14 cellular contexts compared by ENCODE assay signal in the genomic region with DNA sequence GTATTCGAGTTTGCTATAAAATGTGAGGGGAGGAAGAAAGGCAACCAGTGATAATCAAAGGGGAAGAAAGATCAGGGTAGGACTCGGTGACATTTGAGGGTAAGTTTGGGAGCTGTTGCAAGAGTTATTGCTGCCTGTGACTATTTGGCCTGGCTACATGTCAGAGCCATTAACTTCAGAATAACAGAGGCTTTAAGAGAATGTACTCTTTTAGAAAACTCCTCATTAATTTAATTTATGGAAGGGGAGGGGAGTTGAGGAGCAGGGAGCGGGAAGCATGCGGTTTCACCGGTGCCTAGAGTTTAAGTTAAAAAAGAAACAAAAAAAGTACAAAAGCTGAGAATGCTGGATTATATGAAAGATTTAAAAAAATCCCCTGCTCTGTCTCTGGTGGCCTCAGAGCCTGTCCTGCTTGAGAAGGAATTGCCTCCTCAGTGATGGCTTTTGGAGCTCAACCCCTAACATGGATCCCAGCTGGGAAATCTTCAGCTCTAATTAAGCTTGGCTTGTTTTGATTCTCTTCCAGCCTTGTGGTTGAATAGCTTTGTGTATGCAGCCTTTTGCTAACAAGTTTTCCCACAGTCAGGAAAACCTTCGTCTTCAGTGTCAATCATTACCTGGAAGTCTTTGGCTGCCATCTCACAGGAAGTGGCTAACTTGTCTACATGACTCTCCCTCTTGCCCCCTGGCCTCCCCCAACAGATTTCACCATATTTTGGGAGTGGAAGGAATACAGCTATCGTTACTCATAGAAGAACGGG.
DNase-seq lines count a peak whose midpoint lies in the region; ATAC-seq and TF ChIP-seq lines count a peak whose summit lies in the region.
"Had no signal": no experiment of that assay in that cellular context is flagged by ENCODE, and none has a peak within 500 bp of the region (broad histone marks: within the 10 kb centered on the region; RNA-seq: fewer than 3 reads in every experiment).

No MANE protein-coding gene starts in this region.

- no peak overlapping the region for H3K4me3 Mint-ChIP-seq in WTC11
- H3K4me3 Mint-ChIP-seq in CD8-positive, alpha-beta memory T cell, result no peak overlapping the region

- H3K27me3 Mint-ChIP-seq in WTC11 (ENCODE audit: low read depth), result no peaks in the 10 kb centered on the region
- H3K27me3 Mint-ChIP-seq in CD8-positive, alpha-beta memory T cell, result peaks cover 0 to under 1% of the 10 kb centered on the region in 2 donors

- TF ChIP-seq CTCF in WTC11 (IDR thresholded peaks at IDR 0.05) (no peak), fibroblast of pulmonary artery (IDR thresholded peaks at IDR 0.05; ENCODE audit: low read length, missing control alignments) (no peak), retinal pigment epithelial cell (conservative IDR thresholded peaks at IDR 0.05; ENCODE audit: low read depth, low read length) (no peak)

- H3K4me3 ChIP-seq in fibroblast of pulmonary artery (replicated peaks; ENCODE audit: low read depth, low read length) (no peak overlapping the region), retinal pigment epithelial cell (ENCODE audit: low read length) (no peak overlapping the region)
- no peak overlapping the region for H3K4me3 ChIP-seq in CD8-positive, alpha-beta memory T cell (ENCODE audit: low read length)
- H3K4me3 ChIP-seq: skin epidermis, thyroid gland had no signal

- no peaks in the 10 kb centered on the region for H3K36me3 Mint-ChIP-seq in WTC11
- no peaks in the 10 kb centered on the region for H3K36me3 Mint-ChIP-seq in CD8-positive, alpha-beta memory T cell

- no peaks in the 10 kb centered on the region for H3K36me3 ChIP-seq in CD8-positive, alpha-beta memory T cell (ENCODE audit: insufficient read depth, low read length)
- H3K36me3 ChIP-seq: thyroid gland had no signal

- no peak overlapping the region for H3K27ac ChIP-seq in CD8-positive, alpha-beta memory T cell (ENCODE audit: low read depth, low read length)
- H3K27ac ChIP-seq: thyroid gland had no signal

- H3K9me3 ChIP-seq in CD8-positive, alpha-beta memory T cell (ENCODE audit: low read length), result no peaks in the 10 kb centered on the region
- H3K9me3 ChIP-seq: thyroid gland had no signal

- no peaks in the 10 kb centered on the region for H3K4me1 ChIP-seq in CD8-positive, alpha-beta memory T cell (ENCODE audit: insufficient read depth, low read length)
- H3K4me1 ChIP-seq: thyroid gland had no signal

- POLR2A ChIA-PET in WTC11 (lab: Charles Lee), result no interaction called here
- POLR2A ChIA-PET in CD8-positive, alpha-beta memory T cell (lab: Charles Lee), result no interaction called here

- DNase-seq in H4 (ENCODE audit: low spot score), result peak; percentile 75
- DNase-seq in WTC11 (ENCODE audit: low spot score), result no peak
- peak; percentile 38 for DNase-seq in fibroblast of pulmonary artery (ENCODE audit: low read depth)
- DNase-seq in retinal pigment epithelial cell (ENCODE audit: low read depth), result peak; percentile 69
- DNase-seq in activated CD4-positive, alpha-beta T cell treated with anti-CD3 and anti-CD28 coated beads for 4 hours, result no peak
- no peak for DNase-seq in anterior cingulate cortex (lab: John Stamatoyannopoulos, UW)
- no peak for DNase-seq in activated CD8-positive, alpha-beta memory T cell treated with anti-CD3 and anti-CD28 coated beads, Interleukin-2, amount 50 U/mL, for 48 hours
- DNase-seq in CD8-positive, alpha-beta memory T cell, result no peak
- DNase-seq: activated CD4-positive, CD25-positive, alpha-beta regulatory T cell treated with anti-CD3 and anti-CD28 coated beads, Interleukin-2, amount 50 U/mL, for 72 hours; Calu3; NCI-H146; NCI-H82; thyroid gland had no signal

- H3K27ac Mint-ChIP-seq in WTC11, result peak overlapping the region; percentile 89
- H3K27ac Mint-ChIP-seq in CD8-positive, alpha-beta memory T cell, result peak overlapping the region in 1 of 8 donors; percentile 8

- no peaks in the 10 kb centered on the region for H3K9me3 Mint-ChIP-seq in WTC11
- peaks cover 0 to 4% (median 0%) of the 10 kb centered on the region in 5 donors for H3K9me3 Mint-ChIP-seq in CD8-positive, alpha-beta memory T cell

- CTCF ChIA-PET in WTC11 (lab: Charles Lee), result interaction anchor here (0.6 kb wide), 1 partner anchor 243 kb away, joined by 8 read pairs; no protein-coding TSS in a partner anchor
- CTCF ChIA-PET in CD8-positive, alpha-beta memory T cell (lab: Charles Lee), result no interaction called here

- H3K4me1 Mint-ChIP-seq in WTC11, result peaks cover 81% of the 10 kb centered on the region
- no peaks in the 10 kb centered on the region for H3K4me1 Mint-ChIP-seq in CD8-positive, alpha-beta memory T cell

- no peak; the same call in 1 of the 2 replicates for ATAC-seq in WTC11

- no peaks in the 10 kb centered on the region for H3K27me3 ChIP-seq in CD8-positive, alpha-beta memory T cell (ENCODE audit: insufficient read depth, low read length, poor library complexity, severe bottlenecking)
- H3K27me3 ChIP-seq: thyroid gland had no signal

TF ChIP-seq in WTC11, 78 proteins besides CTCF, POLR2A, EP300 and RAD21 (continues in another document):
- no peak for TF ChIP-seq ZNF396 (CRISPR knock-in tag; IDR thresholded peaks at IDR 0.05; ENCODE audit: borderline replicate concordance)
- TF ChIP-seq IRF2 (CRISPR knock-in tag; IDR thresholded peaks at IDR 0.05; ENCODE audit: borderline replicate concordance, low read depth), result no peak
- TF ChIP-seq, protein P1, sequence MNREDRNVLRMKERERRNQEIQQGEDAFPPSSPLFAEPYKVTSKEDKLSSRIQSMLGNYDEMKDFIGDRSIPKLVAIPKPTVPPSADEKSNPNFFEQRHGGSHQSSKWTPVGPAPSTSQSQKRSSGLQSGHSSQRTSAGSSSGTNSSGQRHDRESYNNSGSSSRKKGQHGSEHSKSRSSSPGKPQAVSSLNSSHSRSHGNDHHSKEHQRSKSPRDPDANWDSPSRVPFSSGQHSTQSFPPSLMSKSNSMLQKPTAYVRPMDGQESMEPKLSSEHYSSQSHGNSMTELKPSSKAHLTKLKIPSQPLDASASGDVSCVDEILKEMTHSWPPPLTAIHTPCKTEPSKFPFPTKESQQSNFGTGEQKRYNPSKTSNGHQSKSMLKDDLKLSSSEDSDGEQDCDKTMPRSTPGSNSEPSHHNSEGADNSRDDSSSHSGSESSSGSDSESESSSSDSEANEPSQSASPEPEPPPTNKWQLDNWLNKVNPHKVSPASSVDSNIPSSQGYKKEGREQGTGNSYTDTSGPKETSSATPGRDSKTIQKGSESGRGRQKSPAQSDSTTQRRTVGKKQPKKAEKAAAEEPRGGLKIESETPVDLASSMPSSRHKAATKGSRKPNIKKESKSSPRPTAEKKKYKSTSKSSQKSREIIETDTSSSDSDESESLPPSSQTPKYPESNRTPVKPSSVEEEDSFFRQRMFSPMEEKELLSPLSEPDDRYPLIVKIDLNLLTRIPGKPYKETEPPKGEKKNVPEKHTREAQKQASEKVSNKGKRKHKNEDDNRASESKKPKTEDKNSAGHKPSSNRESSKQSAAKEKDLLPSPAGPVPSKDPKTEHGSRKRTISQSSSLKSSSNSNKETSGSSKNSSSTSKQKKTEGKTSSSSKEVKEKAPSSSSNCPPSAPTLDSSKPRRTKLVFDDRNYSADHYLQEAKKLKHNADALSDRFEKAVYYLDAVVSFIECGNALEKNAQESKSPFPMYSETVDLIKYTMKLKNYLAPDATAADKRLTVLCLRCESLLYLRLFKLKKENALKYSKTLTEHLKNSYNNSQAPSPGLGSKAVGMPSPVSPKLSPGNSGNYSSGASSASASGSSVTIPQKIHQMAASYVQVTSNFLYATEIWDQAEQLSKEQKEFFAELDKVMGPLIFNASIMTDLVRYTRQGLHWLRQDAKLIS (CRISPR knock-in tag; IDR thresholded peaks at IDR 0.05; ENCODE audit: borderline replicate concordance), result no peak
- TF ChIP-seq, protein P2, sequence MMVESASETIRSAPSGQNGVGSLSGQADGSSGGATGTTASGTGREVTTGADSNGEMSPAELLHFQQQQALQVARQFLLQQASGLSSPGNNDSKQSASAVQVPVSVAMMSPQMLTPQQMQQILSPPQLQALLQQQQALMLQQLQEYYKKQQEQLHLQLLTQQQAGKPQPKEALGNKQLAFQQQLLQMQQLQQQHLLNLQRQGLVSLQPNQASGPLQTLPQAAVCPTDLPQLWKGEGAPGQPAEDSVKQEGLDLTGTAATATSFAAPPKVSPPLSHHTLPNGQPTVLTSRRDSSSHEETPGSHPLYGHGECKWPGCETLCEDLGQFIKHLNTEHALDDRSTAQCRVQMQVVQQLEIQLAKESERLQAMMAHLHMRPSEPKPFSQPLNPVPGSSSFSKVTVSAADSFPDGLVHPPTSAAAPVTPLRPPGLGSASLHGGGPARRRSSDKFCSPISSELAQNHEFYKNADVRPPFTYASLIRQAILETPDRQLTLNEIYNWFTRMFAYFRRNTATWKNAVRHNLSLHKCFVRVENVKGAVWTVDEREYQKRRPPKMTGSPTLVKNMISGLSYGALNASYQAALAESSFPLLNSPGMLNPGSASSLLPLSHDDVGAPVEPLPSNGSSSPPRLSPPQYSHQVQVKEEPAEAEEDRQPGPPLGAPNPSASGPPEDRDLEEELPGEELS (CRISPR knock-in tag; IDR thresholded peaks at IDR 0.05), result no peak
- no peak for TF ChIP-seq ZNF317 (CRISPR knock-in tag; IDR thresholded peaks at IDR 0.05; ENCODE audit: borderline replicate concordance, low read depth)
- TF ChIP-seq ZNF121 (CRISPR knock-in tag; IDR thresholded peaks at IDR 0.05), result no peak
- TF ChIP-seq HMGXB4 (CRISPR knock-in tag; IDR thresholded peaks at IDR 0.05), result no peak
- TF ChIP-seq ZNF263 (CRISPR knock-in tag; IDR thresholded peaks at IDR 0.05; ENCODE audit: low read depth), result no peak

Comparison
In these comparisons a context has a peak if more than half of its experiments do, and no peak if none do; other contexts are left out.
1. DNase-seq: peak in H4 (single experiment), fibroblast of pulmonary artery (single experiment) and retinal pigment epithelial cell (single experiment); none in WTC11 (single experiment), activated CD4-positive, alpha-beta T cell treated with anti-CD3 and anti-CD28 coated beads for 4 hours (0 of 2), anterior cingulate cortex (0 of 58), activated CD8-positive, alpha-beta memory T cell treated with anti-CD3 and anti-CD28 coated beads, Interleukin-2, amount 50 U/mL, for 48 hours (single experiment) and CD8-positive, alpha-beta memory T cell (0 of 5).